In the genomic region with DNA sequence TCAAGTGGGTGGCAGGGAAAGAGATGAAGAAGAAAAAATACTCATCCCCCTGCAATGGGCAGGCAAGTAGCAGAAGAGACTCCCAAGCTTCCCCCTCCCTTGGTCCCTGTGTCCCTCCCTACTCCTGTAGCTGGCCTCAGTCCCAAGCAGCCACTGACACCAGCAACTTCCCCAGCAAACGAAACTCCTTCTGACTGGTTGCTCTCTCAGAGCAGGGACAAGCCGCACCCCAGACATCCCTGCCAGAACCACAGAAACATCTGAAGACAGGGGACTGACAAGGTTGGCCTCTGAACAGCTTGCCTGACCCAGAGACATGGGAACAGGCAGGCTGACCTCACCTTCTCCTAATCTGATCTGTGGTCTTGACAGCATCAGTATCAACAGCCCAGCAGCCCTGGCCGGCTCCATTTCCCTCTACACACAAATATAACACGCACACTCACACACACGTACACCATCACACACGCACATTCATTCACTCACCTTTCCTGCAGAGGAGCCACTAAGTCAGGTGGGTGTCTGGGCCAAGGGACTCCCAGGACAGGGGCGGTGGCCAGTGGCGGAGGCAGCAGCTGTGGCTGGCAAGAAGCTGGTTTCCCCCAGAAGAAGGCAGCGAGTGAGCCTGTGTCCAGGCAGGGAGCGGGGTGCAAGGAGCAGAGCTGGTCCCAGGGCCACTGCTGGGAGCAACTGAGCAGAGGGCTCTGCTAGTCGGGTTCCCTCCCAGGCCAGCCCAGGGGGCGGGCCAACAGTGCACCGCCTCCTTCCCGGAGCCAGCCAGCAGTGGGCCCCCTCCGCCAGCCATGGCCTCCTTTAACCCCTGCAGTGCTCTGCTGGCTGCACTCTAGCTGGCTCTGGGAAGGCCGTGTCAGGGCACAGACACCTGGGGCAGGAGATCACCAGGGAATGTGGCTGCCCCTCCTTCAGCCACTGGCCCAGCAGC, we compare ENCODE assay signal across 2 cellular contexts.
TF ChIP-seq lines count a peak whose summit lies in the region.

No MANE protein-coding gene starts in this region.

TF ChIP-seq in IMR-90, 13 proteins besides CTCF, POLR2A, EP300 and RAD21:
- TF ChIP-seq, protein P1, sequence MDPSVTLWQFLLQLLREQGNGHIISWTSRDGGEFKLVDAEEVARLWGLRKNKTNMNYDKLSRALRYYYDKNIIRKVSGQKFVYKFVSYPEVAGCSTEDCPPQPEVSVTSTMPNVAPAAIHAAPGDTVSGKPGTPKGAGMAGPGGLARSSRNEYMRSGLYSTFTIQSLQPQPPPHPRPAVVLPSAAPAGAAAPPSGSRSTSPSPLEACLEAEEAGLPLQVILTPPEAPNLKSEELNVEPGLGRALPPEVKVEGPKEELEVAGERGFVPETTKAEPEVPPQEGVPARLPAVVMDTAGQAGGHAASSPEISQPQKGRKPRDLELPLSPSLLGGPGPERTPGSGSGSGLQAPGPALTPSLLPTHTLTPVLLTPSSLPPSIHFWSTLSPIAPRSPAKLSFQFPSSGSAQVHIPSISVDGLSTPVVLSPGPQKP (IDR thresholded peaks at IDR 0.05; ENCODE audit: borderline replicate concordance, low read depth, low read length) = no peak
- TF ChIP-seq SMC3 (IDR thresholded peaks at IDR 0.05; ENCODE audit: low read depth, low read length) = peak; percentile 77
- TF ChIP-seq, protein P2, sequence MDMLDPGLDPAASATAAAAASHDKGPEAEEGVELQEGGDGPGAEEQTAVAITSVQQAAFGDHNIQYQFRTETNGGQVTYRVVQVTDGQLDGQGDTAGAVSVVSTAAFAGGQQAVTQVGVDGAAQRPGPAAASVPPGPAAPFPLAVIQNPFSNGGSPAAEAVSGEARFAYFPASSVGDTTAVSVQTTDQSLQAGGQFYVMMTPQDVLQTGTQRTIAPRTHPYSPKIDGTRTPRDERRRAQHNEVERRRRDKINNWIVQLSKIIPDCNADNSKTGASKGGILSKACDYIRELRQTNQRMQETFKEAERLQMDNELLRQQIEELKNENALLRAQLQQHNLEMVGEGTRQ (IDR thresholded peaks at IDR 0.05; ENCODE audit: low read depth, low read length) = no peak
- TF ChIP-seq CEBPB (IDR thresholded peaks at IDR 0.05; ENCODE audit: low read depth, low read length) = no peak
- peak; percentile 86 for TF ChIP-seq MAZ (IDR thresholded peaks at IDR 0.05; ENCODE audit: borderline replicate concordance, low read depth, low read length)

TF ChIP-seq in WTC11, 78 proteins besides CTCF, POLR2A, EP300 and RAD21:
- TF ChIP-seq, protein P3, sequence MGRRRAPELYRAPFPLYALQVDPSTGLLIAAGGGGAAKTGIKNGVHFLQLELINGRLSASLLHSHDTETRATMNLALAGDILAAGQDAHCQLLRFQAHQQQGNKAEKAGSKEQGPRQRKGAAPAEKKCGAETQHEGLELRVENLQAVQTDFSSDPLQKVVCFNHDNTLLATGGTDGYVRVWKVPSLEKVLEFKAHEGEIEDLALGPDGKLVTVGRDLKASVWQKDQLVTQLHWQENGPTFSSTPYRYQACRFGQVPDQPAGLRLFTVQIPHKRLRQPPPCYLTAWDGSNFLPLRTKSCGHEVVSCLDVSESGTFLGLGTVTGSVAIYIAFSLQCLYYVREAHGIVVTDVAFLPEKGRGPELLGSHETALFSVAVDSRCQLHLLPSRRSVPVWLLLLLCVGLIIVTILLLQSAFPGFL (CRISPR knock-in tag; IDR thresholded peaks at IDR 0.05; ENCODE audit: borderline replicate concordance) = no peak
- TF ChIP-seq, protein P2 (CRISPR knock-in tag; IDR thresholded peaks at IDR 0.05) = no peak
- TF ChIP-seq SOX15 (CRISPR knock-in tag; IDR thresholded peaks at IDR 0.05) (no peak), SMAD4 (CRISPR knock-in tag; IDR thresholded peaks at IDR 0.05) (no peak), SP1 (CRISPR knock-in tag; conservative IDR thresholded peaks at IDR 0.05) (peak; percentile 52; the same call in 1 of the 2 replicates), ZNF232 (CRISPR knock-in tag; IDR thresholded peaks at IDR 0.05) (no peak), ETV6 (CRISPR knock-in tag; IDR thresholded peaks at IDR 0.05) (0 out of 2 replicates have a peak, but pooled peaks have one; percentile 18), ZNF263 (CRISPR knock-in tag; IDR thresholded peaks at IDR 0.05; ENCODE audit: low read depth) (no peak), TP53 (CRISPR knock-in tag; IDR thresholded peaks at IDR 0.05) (0 out of 2 replicates have a peak, but pooled peaks have one; percentile 56), ZNF423 (CRISPR knock-in tag; IDR thresholded peaks at IDR 0.05) (peak; percentile 58; the same call in 1 of the 2 replicates), ZBTB21 (CRISPR knock-in tag; IDR thresholded peaks at IDR 0.05; ENCODE audit: borderline replicate concordance) (peak; percentile 58; the same call in 1 of the 2 replicates)
- TF ChIP-seq, protein P4, sequence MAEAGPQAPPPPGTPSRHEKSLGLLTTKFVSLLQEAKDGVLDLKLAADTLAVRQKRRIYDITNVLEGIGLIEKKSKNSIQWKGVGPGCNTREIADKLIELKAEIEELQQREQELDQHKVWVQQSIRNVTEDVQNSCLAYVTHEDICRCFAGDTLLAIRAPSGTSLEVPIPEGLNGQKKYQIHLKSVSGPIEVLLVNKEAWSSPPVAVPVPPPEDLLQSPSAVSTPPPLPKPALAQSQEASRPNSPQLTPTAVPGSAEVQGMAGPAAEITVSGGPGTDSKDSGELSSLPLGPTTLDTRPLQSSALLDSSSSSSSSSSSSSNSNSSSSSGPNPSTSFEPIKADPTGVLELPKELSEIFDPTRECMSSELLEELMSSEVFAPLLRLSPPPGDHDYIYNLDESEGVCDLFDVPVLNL (CRISPR knock-in tag; IDR thresholded peaks at IDR 0.05; ENCODE audit: borderline replicate concordance, low read depth) = no peak
TF ChIP-seq in WTC11: peak in this region for 5.
